ENCODE assay signal across 17 cellular contexts in the genomic region with DNA sequence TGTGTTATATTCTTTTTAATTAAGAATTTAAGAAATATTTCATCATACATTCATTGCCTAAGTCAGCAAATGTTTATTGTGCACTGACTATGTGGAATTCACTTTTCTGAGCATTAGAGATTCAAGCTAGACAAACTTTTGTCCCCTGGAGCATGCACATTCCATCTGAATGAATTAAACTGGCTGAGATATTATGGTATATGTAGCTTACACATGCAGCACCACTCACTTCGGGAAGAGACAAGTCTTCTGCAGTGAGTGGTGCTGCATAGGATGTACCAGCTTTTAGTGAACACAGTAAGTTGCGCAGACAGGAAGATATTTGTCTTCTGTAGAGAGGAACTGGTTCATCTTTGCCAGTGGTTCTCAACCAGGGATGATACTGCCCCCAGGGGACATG.
"Had no signal": no experiment of that assay in that cellular context is flagged by ENCODE, and none has a peak within 500 bp of the region (broad histone marks: within the 10 kb centered on the region; RNA-seq: fewer than 3 reads in every experiment).

No MANE protein-coding gene starts in this region.

- H3K79me2 ChIP-seq: hepatocyte had no signal

- H3K9me3 ChIP-seq: spleen, thyroid gland had no signal

- H3K4me2 ChIP-seq: hepatocyte had no signal

- H3K27me3 ChIP-seq: hepatocyte, spleen, thyroid gland had no signal

- H3K4me1 ChIP-seq: spleen, thyroid gland had no signal

- H2AFZ ChIP-seq: hepatocyte had no signal

- H3K4me3 ChIP-seq: hepatocyte, spleen, thyroid gland had no signal

- H3K27ac ChIP-seq: epithelial cell of prostate, hepatocyte, spleen, thyroid gland had no signal

- DNase-seq: activated CD4-positive, alpha-beta T cell treated with anti-CD3 and anti-CD28 coated beads, Interleukin-2, amount 50 U/mL, for 4 hours; activated gamma-delta T cell; effector memory CD4-positive, alpha-beta T cell; midbrain; nucleus accumbens; posterior cingulate gyrus; retina; spleen; stimulated activated naive CD4-positive, alpha-beta T cell; thyroid gland had no signal

- FAIRE-seq: keratinocyte, TTC549, urothelium cell line had no signal

- ATAC-seq: activated naive CD4-positive, alpha-beta T cell treated with anti-CD3 and anti-CD28 coated beads, Interleukin-2, amount 50 U/mL, for 72 hours; left lobe of liver had no signal

- H3K36me3 ChIP-seq: spleen, thyroid gland had no signal
